In genomic region chr3:149648525-149648924, GRCh38 we compare ENCODE assay signal across 18 cellular contexts. TPM values are rescaled to one million over a fixed set of nuclear protein-coding genes. Genes with fewer than 3 reads are reported as not detected.
DNase-seq lines count a peak whose midpoint lies in the region; ATAC-seq, FAIRE-seq and TF ChIP-seq lines count a peak whose summit lies in the region.
"Had no signal": no experiment of that assay in that cellular context is flagged by ENCODE, and none has a peak within 500 bp of the region (broad histone marks: within the 10 kb centered on the region; RNA-seq: fewer than 3 reads in every experiment).

No MANE protein-coding gene starts in this region.

- 52 to 60% methylated on average over 3 of the region's 3 CpGs for WGBS in GM23248 (ENCODE audit: low coverage in 1 of 2, low lambda C conversion rate in 2 of 2, missing lambda C conversion rate in 2 of 2), 2 experiments
- WGBS in H1 (ENCODE audit: extremely low coverage in 1 of 2, insufficient coverage in 1 of 2, insufficient read length in 1 of 2, insufficient replicate concordance in 2 of 2, low coverage in 1 of 2, low lambda C conversion rate in 2 of 2, missing lambda C conversion rate in 1 of 2), 2 experiments, result 95% methylated on average over 3 of the region's 3 CpGs; no CpG with 5 or more reads in 1 of the 2 experiments

- POLR2A ChIA-PET in H1 (lab: Charles Lee; ENCODE audit: partially characterized antibody), result interaction anchor here (5.7 kb wide), 1 partner anchor 10 kb away, joined by 53 read pairs; the partner anchor contains the start of gene WWTR1

- intact Hi-C loops in sciatic nerve (cut with DNase I), result no loop called here

- in situ Hi-C loops in GM23248 (cut with MboI), result no loop called here

- H4K8ac ChIP-seq in H1 (ENCODE audit: extremely low read depth, insufficient read depth, low read length), result no peak overlapping the region

- no peak overlapping the region for H3K14ac ChIP-seq in H1 (ENCODE audit: insufficient read length)

- TF ChIP-seq CTCF in H1 (IDR thresholded peaks at IDR 0.05; ENCODE audit: control extremely low read depth in 1 of 3, insufficient read depth in 1 of 3, low read depth in 1 of 3, low read length in 3 of 3), result no peak
- TF ChIP-seq CTCF in keratinocyte (optimal IDR thresholded peaks at IDR 0.05 in 1 of 3, IDR thresholded peaks at IDR 0.05 in 1 of 3, conservative IDR thresholded peaks at IDR 0.05 in 1 of 3; ENCODE audit: extremely low read depth in 1 of 3, insufficient read depth in 2 of 3, low read length in 3 of 3), result no peak

- H3F3A ChIP-seq in GM23248 (ENCODE audit: insufficient read depth), result peaks cover 21% of the 10 kb centered on the region; the same call in 1 of the 2 replicates

- H3K23ac ChIP-seq in H1 (ENCODE audit: insufficient read length), result no peak overlapping the region

- H3K27ac ChIP-seq in GM23248 (no peak overlapping the region), H1 (ENCODE audit: low read depth, low read length) (no peak overlapping the region), keratinocyte (ENCODE audit: control insufficient read depth, insufficient read depth, low read length) (peak overlapping the region; percentile 72)
- H3K27ac ChIP-seq: A549, brain microvascular endothelial cell, parathyroid adenoma, SK-N-MC had no signal

- H2BK20ac ChIP-seq in H1 (ENCODE audit: low read length), result no peak overlapping the region

- H2AFZ ChIP-seq in GM23248, result no peak overlapping the region
- no peak overlapping the region for H2AFZ ChIP-seq in H1 (ENCODE audit: low read length)
- H2AFZ ChIP-seq in keratinocyte (ENCODE audit: control insufficient read depth, low read length), result no peak overlapping the region
- H2AFZ ChIP-seq: parathyroid adenoma had no signal

- no peak overlapping the region for H4K91ac ChIP-seq in H1 (replicated peaks; ENCODE audit: insufficient read length, low read length)

- no peak overlapping the region for H2BK120ac ChIP-seq in H1 (replicated peaks; ENCODE audit: low read depth, low read length)

- peak overlapping the region; percentile 65; the same call in 1 of the 2 replicates for H2BK15ac ChIP-seq in H1 (ENCODE audit: low read length)

- no peak for TF ChIP-seq EP300 in H1 (IDR thresholded peaks at IDR 0.05; ENCODE audit: borderline replicate concordance in 1 of 2, low read depth in 2 of 2, low read length in 2 of 2)

- TF ChIP-seq POLR2A in H1 (IDR thresholded peaks at IDR 0.05; ENCODE audit: control extremely low read depth in 1 of 2, low read depth in 2 of 2, low read length in 2 of 2) (no peak), H54 (IDR thresholded peaks at IDR 0.05; ENCODE audit: low read depth, low read length) (no peak)

- H3K4me1 ChIP-seq in GM23248 (ENCODE audit: insufficient read depth), result peaks cover 30% of the 10 kb centered on the region
- H3K4me1 ChIP-seq in H1 (replicated peaks in 1 of 4; ENCODE audit: control insufficient read depth in 3 of 4, insufficient read depth in 4 of 4, low read length in 3 of 4), result peaks cover 0 to 2% (median 0%) of the 10 kb centered on the region in 4 experiments; a peak in 1 of 7 replicates
- H3K4me1 ChIP-seq in keratinocyte (ENCODE audit: control insufficient read depth, extremely low read depth, insufficient read depth, low read length), result peaks cover 66% of the 10 kb centered on the region
- H3K4me1 ChIP-seq: parathyroid adenoma had no signal

- H4K5ac ChIP-seq in H1 (ENCODE audit: insufficient read length, low read depth, low read length), result no peak overlapping the region

- H2BK12ac ChIP-seq in H1 (ENCODE audit: low read depth, low read length), result no peak overlapping the region

- no peaks in the 10 kb centered on the region for H3K23me2 ChIP-seq in H1 (ENCODE audit: low read depth, low read length)

- H3K4me2 ChIP-seq in GM23248 (ENCODE audit: unreplicated experiment) (no peak overlapping the region), H1 (ENCODE audit: insufficient read depth in 1 of 2, low read depth in 2 of 2, low read length in 2 of 2) (no peak overlapping the region), keratinocyte (ENCODE audit: control insufficient read depth, extremely low read depth, insufficient read depth, low read depth, low read length) (peak overlapping the region; percentile 78)
- H3K4me2 ChIP-seq: A549 had no signal

- peaks cover 2% of the 10 kb centered on the region; the same call in 1 of the 2 replicates for H3K79me1 ChIP-seq in H1 (ENCODE audit: low read depth, low read length)

- H3K4me3 ChIP-seq in GM23248 (no peak overlapping the region), H1 (ENCODE audit: extremely low read depth in 1 of 4, insufficient read depth in 2 of 4, low read depth in 3 of 4, low read length in 4 of 4) (no peak overlapping the region), keratinocyte (ENCODE audit: control insufficient read depth in 2 of 3, extremely low read depth in 1 of 3, insufficient read depth in 2 of 3, low read depth in 1 of 3, low read length in 3 of 3) (peak overlapping the region in 1 of 3 experiments; percentile 36)
- H3K4me3 ChIP-seq: A549, SK-N-MC had no signal

- CTCF ChIA-PET in H1 (lab: Charles Lee; ENCODE audit: partially characterized antibody), result interaction anchor here (0.6 to 2.8 kb wide), 8 partner anchors 9 to 162 kb away, joined by 3 to 8 read pairs (median 4); no protein-coding TSS in a partner anchor

- dilution Hi-C loops in keratinocyte (cut with MboI; ENCODE audit: extremely low pct_ligation_motif_present, low sequenced_read_pairs), result no loop called here

- FAIRE-seq in H1 (lab: Jason Lieb, UNC), result no peak
- peak; percentile 93 for FAIRE-seq in keratinocyte (lab: Jason Lieb, UNC)
- FAIRE-seq in H54 (lab: Jason Lieb, UNC), result no peak
- FAIRE-seq: A549, G401.6 had no signal

- H2AK5ac ChIP-seq in H1 (ENCODE audit: low read depth, low read length), result no peak overlapping the region

- no peak for TF ChIP-seq RAD21 in H1 (IDR thresholded peaks at IDR 0.05 in 1 of 2, conservative IDR thresholded peaks at IDR 0.05 in 1 of 2; ENCODE audit: low read depth in 2 of 2, low read length in 2 of 2)

- DNase-seq in GM23248 (peak; percentile 26), H1 (ENCODE audit: low read depth in 1 of 2, low spot score in 2 of 2) (no peak), keratinocyte (ENCODE audit: low read depth, low spot score) (no peak), sciatic nerve (ENCODE audit: low spot score) (no peak), H54 (ENCODE audit: insufficient read length, low spot score) (no peak), ecto neural progenitor cell (ENCODE audit: low spot score) (no peak), NCI-H2029 (lab: John Stamatoyannopoulos, UW) (no peak)
- DNase-seq in stimulated activated CD4-positive, alpha-beta T cell treated with anti-CD3 and anti-CD28 coated beads, Interleukin-4, amount 100 ng/mL, for 4 hours, result no peak
- DNase-seq: activated effector memory CD4-positive, alpha-beta T cell treated with anti-CD3 and anti-CD28 coated beads, Interleukin-2, amount 50 U/mL, for 16 hours; brain microvascular endothelial cell; CD8-positive, alpha-beta T cell; endodermal cell; NCI-H2171; stimulated activated CD4-positive, alpha-beta T cell treated with anti-CD3 and anti-CD28 coated beads, Interleukin-4, amount 100 ng/mL, for 1 hour had no signal

- H4K20me1 ChIP-seq in GM23248 (ENCODE audit: insufficient read depth) (peaks cover 8% of the 10 kb centered on the region; the same call in 1 of the 2 replicates), H1 (replicated peaks in 1 of 2; ENCODE audit: control insufficient read depth in 1 of 2, insufficient read depth in 2 of 2, low read length in 2 of 2) (peaks cover 0 to 2% of the 10 kb centered on the region in 2 experiments), keratinocyte (ENCODE audit: control insufficient read depth, extremely low read depth, insufficient read depth, low read length) (no peaks in the 10 kb centered on the region)

- no peak overlapping the region for H3K18ac ChIP-seq in H1 (ENCODE audit: extremely low read depth, low read length)

- H3K4ac ChIP-seq in H1 (replicated peaks; ENCODE audit: insufficient read length, low read depth, low read length), result no peak overlapping the region

- H3K79me2 ChIP-seq in GM23248 (ENCODE audit: insufficient read depth), result peaks cover 99% of the 10 kb centered on the region
- peaks cover 3 to 63% of the 10 kb centered on the region in 2 experiments; a peak in 3 of 4 replicates for H3K79me2 ChIP-seq in H1 (ENCODE audit: control insufficient read depth in 1 of 2, insufficient read depth in 2 of 2, low read length in 2 of 2)
- peaks cover 75% of the 10 kb centered on the region for H3K79me2 ChIP-seq in keratinocyte (ENCODE audit: control insufficient read depth, insufficient read depth, low read length)

- H3K9ac ChIP-seq in GM23248 (no peak overlapping the region), H1 (replicated peaks in 1 of 4; ENCODE audit: extremely low read depth in 1 of 4, low read depth in 3 of 4, low read length in 3 of 4) (no peak overlapping the region), keratinocyte (ENCODE audit: control insufficient read depth, extremely low read depth, insufficient read depth, low read length) (peak overlapping the region; percentile 35)
- H3K9ac ChIP-seq: parathyroid adenoma had no signal

- H3K56ac ChIP-seq in H1 (replicated peaks; ENCODE audit: insufficient read length, low read depth, low read length), result no peak overlapping the region

- H3K9me3 ChIP-seq in GM23248 (ENCODE audit: low read depth) (no peaks in the 10 kb centered on the region), H1 (ENCODE audit: insufficient read depth in 2 of 2, low read depth in 1 of 2, low read length in 1 of 2) (no peaks in the 10 kb centered on the region), keratinocyte (ENCODE audit: control insufficient read depth, low read depth, low read length) (no peaks in the 10 kb centered on the region)
- H3K9me3 ChIP-seq: A549 had no signal

- H3K27me3 ChIP-seq in GM23248 (replicated peaks; ENCODE audit: insufficient read depth), result no peaks in the 10 kb centered on the region
- H3K27me3 ChIP-seq in H1 (replicated peaks in 1 of 4; ENCODE audit: control insufficient read depth in 3 of 4, extremely low read depth in 1 of 4, insufficient read depth in 3 of 4, low read length in 3 of 4), result no peaks in the 10 kb centered on the region
- H3K27me3 ChIP-seq in keratinocyte (ENCODE audit: control insufficient read depth, extremely low read depth, insufficient read depth, low read length), result no peaks in the 10 kb centered on the region
- H3K27me3 ChIP-seq: brain microvascular endothelial cell had no signal

- no peak overlapping the region for H2BK5ac ChIP-seq in H1 (ENCODE audit: low read depth, low read length)

- H3K36me3 ChIP-seq in GM23248 (ENCODE audit: low read depth) (peaks cover 16% of the 10 kb centered on the region), H1 (ENCODE audit: control insufficient read depth in 2 of 4, insufficient read depth in 4 of 4, low read length in 3 of 4) (no peaks in the 10 kb centered on the region; a peak in 2 of 8 replicates), keratinocyte (ENCODE audit: control insufficient read depth in 2 of 2, extremely low read depth in 1 of 2, insufficient read depth in 2 of 2, low read length in 2 of 2) (peaks cover 0 to 9% of the 10 kb centered on the region in 2 experiments)

- H3K9me2 ChIP-seq in GM23248 (ENCODE audit: insufficient read depth), result no peaks in the 10 kb centered on the region

- H3K9me1 ChIP-seq in keratinocyte (ENCODE audit: control insufficient read depth, extremely low read depth, insufficient read depth, low read length), result no peaks in the 10 kb centered on the region

- ATAC-seq in sciatic nerve, result peak; percentile 54
- ATAC-seq: A549; CD8-positive, alpha-beta T cell had no signal

RNA-seq across cellular contexts. Expression of gene WWTR1, which starts 9.3 kb away (rescaled TPM):
- total RNA-seq in GM23248 (2014; rRNA removed; shearing (Covaris generic)), result 53.3 and 57.4 TPM in 2 replicates
- polyA plus RNA-seq in GM23248 (2016; fragmentation: Nextera tagmentation; extraction: Ambion mirVana), result 75.7 and 78.2 TPM in 2 replicates
- total RNA-seq in H1 (2021; fragmentation: NEBNext Ultra II Directional; extraction: Animal tissue kit (Norgen Biotek cat#: 25700)), result 18.6 and 19.2 TPM in 2 replicates
- 15.7 and 19.2 TPM in 2 replicates for polyA plus RNA-seq in H1 (2011; rRNA removed)
- 13.0 TPM for polyA plus RNA-seq in H1 (2011; cell fraction: cytosol; rRNA removed)
- 27.0 TPM for polyA plus RNA-seq in H1 (2011; cell fraction: nucleus; rRNA removed)
- 9.0 to 17.1 TPM (median 11.7 TPM) in 4 replicates for polyA plus RNA-seq in H1 (2012, experiment 1 of 2)
- polyA plus RNA-seq in H1 (2012, experiment 2 of 2), result 7.5 TPM
- polyA plus RNA-seq in H1 (2013, experiment 1 of 2), result 12.6 TPM
- polyA plus RNA-seq in H1 (2013, experiment 2 of 2), result 12.3 TPM
- 25.0 and 28.6 TPM in 2 replicates for polyA minus RNA-seq in H1 (2011; rRNA and poly(A)+ RNA removed)
- 13.1 TPM for polyA minus RNA-seq in H1 (2011; cell fraction: cytosol; rRNA and poly(A)+ RNA removed)
- 71.1 TPM for polyA minus RNA-seq in H1 (2011; cell fraction: nucleus; rRNA and poly(A)+ RNA removed)
- polyA plus RNA-seq in keratinocyte, result 31.9 to 93.4 TPM (median 77.3 TPM) in 3 replicates
- 13.9 TPM for polyA plus RNA-seq in keratinocyte (2011; ENCODE audit: low read depth)
- 48.1 and 73.9 TPM in 2 replicates for polyA plus RNA-seq in keratinocyte (2011; cell fraction: cytosol; rRNA removed)
- 68.1 and 79.7 TPM in 2 replicates for polyA plus RNA-seq in keratinocyte (2011; cell fraction: nucleus; rRNA removed)
- polyA plus RNA-seq in keratinocyte (2012; ENCODE audit: low replicate concordance), result 22.1 and 51.6 TPM in 2 replicates
- polyA minus RNA-seq in keratinocyte, result 60.8 to 125 TPM (median 104 TPM) in 3 replicates
- polyA minus RNA-seq in keratinocyte (2011; cell fraction: cytosol; rRNA and poly(A)+ RNA removed), result 55.6 TPM
- polyA minus RNA-seq in keratinocyte (2011; cell fraction: nucleus; rRNA and poly(A)+ RNA removed), result 32.2 and 71.4 TPM in 2 replicates
- 143 TPM for total RNA-seq in sciatic nerve
